In the genomic region with DNA sequence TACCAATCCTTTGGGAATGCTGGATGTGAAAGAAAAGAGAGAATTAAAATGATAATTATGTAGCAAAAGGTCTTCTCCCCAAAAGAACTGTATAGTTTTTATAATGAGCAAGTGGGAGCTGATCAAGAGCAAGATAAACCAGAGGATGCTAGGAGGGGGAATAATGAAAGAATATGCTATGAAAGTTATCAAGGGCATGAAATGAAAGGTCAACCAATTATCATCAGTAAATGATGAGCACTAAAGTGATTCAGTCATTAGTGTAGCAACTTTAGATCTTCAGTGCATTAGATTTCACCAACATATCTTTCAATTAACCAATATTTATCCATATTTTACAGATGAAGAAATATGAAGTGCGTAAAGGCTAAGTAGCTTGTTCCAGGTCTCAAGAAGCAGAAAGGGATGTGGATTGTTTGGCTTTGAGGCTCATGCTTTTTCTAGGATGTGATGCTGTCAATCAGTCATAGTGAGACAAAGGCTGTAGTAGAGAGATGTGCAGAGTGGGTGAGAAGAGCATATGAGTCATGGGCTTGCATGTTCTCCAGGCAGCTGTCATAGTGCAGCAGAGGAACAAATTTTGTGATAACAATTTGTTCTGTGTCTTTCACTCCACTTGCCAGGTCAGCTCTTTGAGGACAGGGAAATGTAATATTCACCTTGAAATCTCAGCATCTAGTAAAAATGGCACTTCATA, we compare ENCODE assay signal across 18 cellular contexts. TPM values are rescaled to one million over a fixed set of nuclear protein-coding genes. Genes with fewer than 3 reads are reported as not detected.
DNase-seq lines count a peak whose midpoint lies in the region; ATAC-seq and TF ChIP-seq lines count a peak whose summit lies in the region.
"Had no signal": no experiment of that assay in that cellular context is flagged by ENCODE, and none has a peak within 500 bp of the region (broad histone marks: within the 10 kb centered on the region; RNA-seq: fewer than 3 reads in every experiment).

No MANE protein-coding gene starts in this region.

- H3K9me3 Mint-ChIP-seq in activated CD8-positive, alpha-beta memory T cell treated with anti-CD3 and anti-CD28 coated beads, Interleukin-2, amount 10 ng/mL, durations not matched to agents 7 days and 5 days (ENCODE audit: low read depth), result no peaks in the 10 kb centered on the region
- H3K9me3 Mint-ChIP-seq in chondrocyte (ENCODE audit: low read depth), result peaks cover 6% of the 10 kb centered on the region

- H3K27me3 ChIP-seq in GM23248 (replicated peaks; ENCODE audit: insufficient read depth) (no peaks in the 10 kb centered on the region), SK-N-SH (ENCODE audit: insufficient read depth) (no peaks in the 10 kb centered on the region), neural cell (ENCODE audit: insufficient read depth, low read depth, low read length) (no peaks in the 10 kb centered on the region), tibial nerve (no peaks in the 10 kb centered on the region)
- H3K27me3 ChIP-seq: body of pancreas, transverse colon had no signal

- POLR2A ChIA-PET in SK-N-SH (lab: Yijun Ruan, JAX), result no interaction called here

- no peak for DNase-seq in activated CD8-positive, alpha-beta memory T cell treated with anti-CD3 and anti-CD28 coated beads, Interleukin-2, amount 10 ng/mL, durations not matched to agents 7 days and 5 days
- no peak for DNase-seq in activated CD8-positive, alpha-beta memory T cell treated with anti-CD3 and anti-CD28 coated beads, Interleukin-2, amount 50 U/mL, for 4 hours
- DNase-seq in GM23248 (peak; percentile 55), SK-N-SH (no peak), chondrocyte (ENCODE audit: low spot score) (no peak), NCI-H146 treated with DMSO at 0.1 percent for 48 hours (lab: John Stamatoyannopoulos, UW; ENCODE audit: unreplicated experiment) (no peak), tibial nerve (ENCODE audit: low spot score in 2 of 2) (no peak)
- DNase-seq: body of pancreas, DMS 273 treated with DMSO at 0.1 percent for 48 hours, NCI-H2081, transverse colon had no signal

- H3F3A ChIP-seq in GM23248 (ENCODE audit: insufficient read depth) (peaks cover 20% of the 10 kb centered on the region), SK-N-SH (replicated peaks; ENCODE audit: insufficient read depth) (no peaks in the 10 kb centered on the region), neural cell (ENCODE audit: insufficient read depth, low read length, poor library complexity, severe bottlenecking) (no peaks in the 10 kb centered on the region)

- H3K4me2 ChIP-seq in GM23248 (ENCODE audit: unreplicated experiment) (no peak overlapping the region), SK-N-SH (no peak overlapping the region), neural cell (ENCODE audit: low read length) (no peak overlapping the region)

- H3K9me3 ChIP-seq in GM23248 (ENCODE audit: low read depth) (no peaks in the 10 kb centered on the region), SK-N-SH (no peaks in the 10 kb centered on the region), neural cell (ENCODE audit: low read length) (no peaks in the 10 kb centered on the region), tibial nerve (peaks cover 0 to 18% (median 0%) of the 10 kb centered on the region in 4 donors)
- H3K9me3 ChIP-seq: body of pancreas had no signal

- peaks cover 28% of the 10 kb centered on the region for H3K4me1 ChIP-seq in GM23248 (ENCODE audit: insufficient read depth)
- H3K4me1 ChIP-seq in SK-N-SH (ENCODE audit: control insufficient read depth in 1 of 2, insufficient read depth in 2 of 2, low read depth in 1 of 2, low read length in 1 of 2), result peaks cover 0 to 1% of the 10 kb centered on the region in 2 experiments; a peak in 1 of 4 replicates
- no peaks in the 10 kb centered on the region for H3K4me1 ChIP-seq in tibial nerve
- H3K4me1 ChIP-seq: body of pancreas, transverse colon had no signal

- H3K9ac ChIP-seq in GM23248 (no peak overlapping the region), SK-N-SH (no peak overlapping the region), neural cell (ENCODE audit: low read length) (no peak overlapping the region)

- H3K27ac Mint-ChIP-seq in activated CD8-positive, alpha-beta memory T cell treated with anti-CD3 and anti-CD28 coated beads, Interleukin-2, amount 10 ng/mL, durations not matched to agents 7 days and 5 days, result no peak overlapping the region
- no peak overlapping the region for H3K27ac Mint-ChIP-seq in chondrocyte (ENCODE audit: unreplicated experiment)
- H3K27ac Mint-ChIP-seq: mesothelial cell of epicardium had no signal

- H3K27me3 Mint-ChIP-seq in activated CD8-positive, alpha-beta memory T cell treated with anti-CD3 and anti-CD28 coated beads, Interleukin-2, amount 10 ng/mL, durations not matched to agents 7 days and 5 days, result peaks cover 4% of the 10 kb centered on the region
- H3K27me3 Mint-ChIP-seq in chondrocyte (ENCODE audit: low read depth), result no peaks in the 10 kb centered on the region

- H3K4me3 ChIP-seq in GM23248, result no peak overlapping the region
- H3K4me3 ChIP-seq in SK-N-SH (ENCODE audit: low read depth in 2 of 2, low read length in 1 of 2), result no peak overlapping the region
- no peak overlapping the region for H3K4me3 ChIP-seq in neural cell (ENCODE audit: low read length)
- H3K4me3 ChIP-seq in tibial nerve, result no peak overlapping the region
- H3K4me3 ChIP-seq: body of pancreas, transverse colon had no signal

- H3K79me2 ChIP-seq in GM23248 (ENCODE audit: insufficient read depth) (no peaks in the 10 kb centered on the region), SK-N-SH (ENCODE audit: insufficient read depth) (no peaks in the 10 kb centered on the region), neural cell (replicated peaks; ENCODE audit: insufficient read depth, low read length) (no peaks in the 10 kb centered on the region)

- CTCF ChIA-PET in activated CD8-positive, alpha-beta memory T cell treated with anti-CD3 and anti-CD28 coated beads, Interleukin-2, amount 10 ng/mL, durations not matched to agents 7 days and 5 days (lab: Charles Lee), result interaction anchor here (0.6 to 2.2 kb wide), 3 partner anchors 28 to 1681 kb away, joined by 3 to 7 read pairs (median 3); a partner anchor contains a TSS
- CTCF ChIA-PET in SK-N-SH (lab: Yijun Ruan, JAX), result interaction anchor here (1.2 kb wide), 1 partner anchor 28 kb away, joined by 3 read pairs; no protein-coding TSS in a partner anchor

- peak; percentile 97 for ATAC-seq in activated CD8-positive, alpha-beta memory T cell treated with anti-CD3 and anti-CD28 coated beads, Interleukin-2, amount 10 ng/mL, durations not matched to agents 7 days and 5 days
- ATAC-seq: body of pancreas had no signal

- H3K4me3 Mint-ChIP-seq in activated CD8-positive, alpha-beta memory T cell treated with anti-CD3 and anti-CD28 coated beads, Interleukin-2, amount 10 ng/mL, durations not matched to agents 7 days and 5 days, result no peak overlapping the region
- H3K4me3 Mint-ChIP-seq in chondrocyte (ENCODE audit: unreplicated experiment), result no peak overlapping the region
- H3K4me3 Mint-ChIP-seq: IgD-negative memory B cell, mesothelial cell of epicardium had no signal

- WGBS in GM23248 (ENCODE audit: low coverage in 1 of 2, low lambda C conversion rate in 2 of 2, missing lambda C conversion rate in 2 of 2), 2 experiments, result 86 to 100% methylated on average over 1 of the region's 1 CpG
- WGBS in SK-N-SH (ENCODE audit: low lambda C conversion rate), result 96% methylated on average over 1 of the region's 1 CpG
- 91 to 100% methylated on average over 1 of the region's 1 CpG for WGBS in tibial nerve, 2 donors

- H2AFZ ChIP-seq in GM23248 (no peak overlapping the region), SK-N-SH (ENCODE audit: low read depth) (no peak overlapping the region), neural cell (ENCODE audit: low read depth, low read length) (no peak overlapping the region)

- TF ChIP-seq RAD21 in SK-N-SH (IDR thresholded peaks at IDR 0.05; ENCODE audit: low read length) (no peak), neural cell (conservative IDR thresholded peaks at IDR 0.05) (no peak)

- H3K27ac ChIP-seq in GM23248 (no peak overlapping the region), SK-N-SH (ENCODE audit: low read depth in 2 of 2, low read length in 1 of 2) (no peak overlapping the region), neural cell (ENCODE audit: low read length) (no peak overlapping the region), tibial nerve (no peak overlapping the region)
- H3K27ac ChIP-seq: body of pancreas, epithelial cell of prostate, transverse colon had no signal

- no peak for TF ChIP-seq EP300 in SK-N-SH (IDR thresholded peaks at IDR 0.05; ENCODE audit: borderline replicate concordance in 1 of 2, low read depth in 1 of 2, low read length in 1 of 2)
- TF ChIP-seq EP300 in neural cell (conservative IDR thresholded peaks at IDR 0.05; ENCODE audit: poor library complexity, severe bottlenecking), result peak; percentile 26
- TF ChIP-seq EP300 in tibial nerve (IDR thresholded peaks at IDR 0.05), result no peak

- in situ Hi-C loops in GM23248 (cut with MboI), result no loop called here

- H3K9me2 ChIP-seq in GM23248 (ENCODE audit: insufficient read depth) (no peaks in the 10 kb centered on the region), SK-N-SH (no peaks in the 10 kb centered on the region), neural cell (ENCODE audit: insufficient read depth, low read length) (no peaks in the 10 kb centered on the region)

- H3K36me3 Mint-ChIP-seq in activated CD8-positive, alpha-beta memory T cell treated with anti-CD3 and anti-CD28 coated beads, Interleukin-2, amount 10 ng/mL, durations not matched to agents 7 days and 5 days, result peaks cover 2% of the 10 kb centered on the region
- H3K36me3 Mint-ChIP-seq in chondrocyte (ENCODE audit: low read depth), result peaks cover 7% of the 10 kb centered on the region
- H3K36me3 Mint-ChIP-seq: mesothelial cell of epicardium had no signal

- H3K4me1 Mint-ChIP-seq in activated CD8-positive, alpha-beta memory T cell treated with anti-CD3 and anti-CD28 coated beads, Interleukin-2, amount 10 ng/mL, durations not matched to agents 7 days and 5 days, result peaks cover 34% of the 10 kb centered on the region
- peaks cover 16% of the 10 kb centered on the region for H3K4me1 Mint-ChIP-seq in chondrocyte (ENCODE audit: low read depth)
- H3K4me1 Mint-ChIP-seq: IgD-negative memory B cell, mesothelial cell of epicardium had no signal

- no peak for TF ChIP-seq POLR2A in tibial nerve (IDR thresholded peaks at IDR 0.05)

- H3K36me3 ChIP-seq in GM23248 (ENCODE audit: low read depth), result no peaks in the 10 kb centered on the region
- no peaks in the 10 kb centered on the region for H3K36me3 ChIP-seq in SK-N-SH (replicated peaks in 1 of 2; ENCODE audit: control insufficient read depth in 1 of 2, insufficient read depth in 2 of 2, low read length in 1 of 2)
- no peaks in the 10 kb centered on the region for H3K36me3 ChIP-seq in neural cell (ENCODE audit: insufficient read depth, low read length)
- H3K36me3 ChIP-seq in tibial nerve, result no peaks in the 10 kb centered on the region
- H3K36me3 ChIP-seq: transverse colon had no signal

- TF ChIP-seq CTCF in SK-N-SH (IDR thresholded peaks at IDR 0.05) (no peak), neural cell (IDR thresholded peaks at IDR 0.05; ENCODE audit: poor library complexity, severe bottlenecking) (no peak), chondrocyte (IDR thresholded peaks at IDR 0.05) (no peak), tibial nerve (IDR thresholded peaks at IDR 0.05) (no peak)

- no peaks in the 10 kb centered on the region for H4K20me1 ChIP-seq in GM23248 (ENCODE audit: insufficient read depth)
- no peaks in the 10 kb centered on the region for H4K20me1 ChIP-seq in SK-N-SH (ENCODE audit: insufficient read depth)
- H4K20me1 ChIP-seq in neural cell (ENCODE audit: insufficient read depth), result no peaks in the 10 kb centered on the region

RNA-seq across cellular contexts. Expression of a gene that starts 5.7 kb away (rescaled TPM):
- total RNA-seq in activated CD8-positive, alpha-beta memory T cell treated with anti-CD3 and anti-CD28 coated beads, Interleukin-2, amount 10 ng/mL, durations not matched to agents 7 days and 5 days, result not detected
- not detected in 2 replicates for total RNA-seq in GM23248 (2014; rRNA removed; shearing (Covaris generic))
- polyA plus RNA-seq in GM23248 (2016; fragmentation: Nextera tagmentation; extraction: Ambion mirVana) (not detected in 2 replicates), SK-N-SH (2012; rRNA removed) (0.07 and 0.13 TPM in 2 replicates), neural cell (not detected in 2 replicates)
- polyA plus RNA-seq in SK-N-SH (2012; cell fraction: cytosol; rRNA removed), result 0.05 and 0.07 TPM in 2 replicates
- 0.20 and 0.21 TPM in 2 replicates for polyA plus RNA-seq in SK-N-SH (2012; cell fraction: nucleus; rRNA removed)
- not detected in 2 replicates for polyA minus RNA-seq in neural cell
- total RNA-seq in chondrocyte (not detected in 3 replicates), tibial nerve (not detected)
- total RNA-seq: body of pancreas, mesothelial cell of epicardium, OCI-LY7, pulmonary artery endothelial cell, transverse colon had no signal
- polyA plus RNA-seq: AG04450, IgD-negative memory B cell had no signal

RNA-seq across cellular contexts. Expression of a gene that starts 25.3 kb away (rescaled TPM):
- total RNA-seq in activated CD8-positive, alpha-beta memory T cell treated with anti-CD3 and anti-CD28 coated beads, Interleukin-2, amount 10 ng/mL, durations not matched to agents 7 days and 5 days, result not detected
- not detected in 2 replicates for total RNA-seq in GM23248 (2014; rRNA removed; shearing (Covaris generic))
- polyA plus RNA-seq in GM23248 (2016; fragmentation: Nextera tagmentation; extraction: Ambion mirVana) (not detected in 2 replicates), SK-N-SH (2012; rRNA removed) (0.10 TPM in 2 replicates), neural cell (0.36 TPM in 1 of 2 replicates, not detected in the other)
- under 0.01 and 0.03 TPM in 2 replicates for polyA plus RNA-seq in SK-N-SH (2012; cell fraction: cytosol; rRNA removed)
- polyA plus RNA-seq in SK-N-SH (2012; cell fraction: nucleus; rRNA removed), result 0.15 TPM in 1 of 2 replicates, not detected in the other
- 0.69 and 0.73 TPM in 2 replicates for polyA minus RNA-seq in neural cell
- total RNA-seq in chondrocyte (not detected in 3 replicates), tibial nerve (not detected)
- total RNA-seq: body of pancreas, mesothelial cell of epicardium, OCI-LY7, pulmonary artery endothelial cell, transverse colon had no signal
- polyA plus RNA-seq: AG04450, IgD-negative memory B cell had no signal

RNA-seq across cellular contexts. Expression of a gene that starts 27.4 kb away (rescaled TPM):
- total RNA-seq in activated CD8-positive, alpha-beta memory T cell treated with anti-CD3 and anti-CD28 coated beads, Interleukin-2, amount 10 ng/mL, durations not matched to agents 7 days and 5 days, result 10 to 100 TPM; 17.4 to 17.8 TPM
- 82.9 and 97.0 TPM in 2 replicates for total RNA-seq in GM23248 (2014; rRNA removed; shearing (Covaris generic))
- polyA plus RNA-seq in GM23248 (2016; fragmentation: Nextera tagmentation; extraction: Ambion mirVana) (46.5 and 47.0 TPM in 2 replicates), SK-N-SH (2012; rRNA removed) (59.0 and 69.0 TPM in 2 replicates), neural cell (172 and 182 TPM in 2 replicates)
- polyA plus RNA-seq in SK-N-SH (2012; cell fraction: cytosol; rRNA removed), result 54.1 and 62.5 TPM in 2 replicates
- 47.1 and 55.9 TPM in 2 replicates for polyA plus RNA-seq in SK-N-SH (2012; cell fraction: nucleus; rRNA removed)
- 316 and 346 TPM in 2 replicates for polyA minus RNA-seq in neural cell
- total RNA-seq in chondrocyte (106 to 127 TPM (median 109 TPM) in 3 replicates), tibial nerve (10 to 100 TPM; 32.7 to 61.2 (median 44.4) TPM)
